In genomic region chr6:41970436-41970846, GRCh38 we compare ENCODE assay signal across 8 cellular contexts. TPM values are rescaled to one million over a fixed set of nuclear protein-coding genes. Genes with fewer than 3 reads are reported as not detected.
A peak's percentile ranks its signal among the peaks of the same experiment; 100 is the strongest.
DNase-seq lines count a peak whose midpoint lies in the region; ATAC-seq and TF ChIP-seq lines count a peak whose summit lies in the region.

No MANE protein-coding gene starts in this region.

- intact Hi-C loops in IMR-90 (cut with micrococcal nuclease): no loop called here
- intact Hi-C loops in activated CD8-positive, alpha-beta T cell treated with anti-CD3 and anti-CD28 coated beads for 36 hours (cut with micrococcal nuclease): no loop called here
- intact Hi-C loops in right cardiac atrium (cut with DNase I): no loop called here

- H2BK20ac ChIP-seq in IMR-90 (ENCODE audit: low read depth, low read length): peak overlapping the region; percentile 88

- peaks cover 12% of the 10 kb centered on the region for H3K9me1 ChIP-seq in IMR-90 (ENCODE audit: insufficient read depth, low read length)

- CTCF ChIA-PET in IMR-90 (lab: Yijun Ruan, JAX): no interaction called here
- CTCF ChIA-PET in activated CD8-positive, alpha-beta T cell treated with anti-CD3 and anti-CD28 coated beads for 36 hours (lab: Charles Lee): interaction anchor here (0.7 kb wide), 1 partner anchor 10 kb away, joined by 3 read pairs; no protein-coding TSS in a partner anchor

- peak overlapping the region; percentile 95 for H3K27ac Mint-ChIP-seq in activated CD8-positive, alpha-beta T cell treated with anti-CD3 and anti-CD28 coated beads for 36 hours

- BruUV-seq in IMR-90 (replicated peaks; lab: Mats Ljungman, UMichigan): no TSS peak

- peak overlapping the region; percentile 9 for H3K4me2 ChIP-seq in IMR-90 (ENCODE audit: low read depth, low read length)

- H3K23ac ChIP-seq in IMR-90 (ENCODE audit: low read depth, low read length): peak overlapping the region; percentile 50; the same call in 1 of the 2 replicates

- peaks cover 12% of the 10 kb centered on the region for H3K4me1 ChIP-seq in IMR-90 (ENCODE audit: control insufficient read depth, insufficient read depth, low read length)
- H3K4me1 ChIP-seq in right cardiac atrium (ENCODE audit: control insufficient read depth, insufficient read depth, low read length): no peaks in the 10 kb centered on the region

- peak; percentile 38 for DNase-seq in IMR-90
- DNase-seq in activated CD8-positive, alpha-beta T cell treated with anti-CD3 and anti-CD28 coated beads for 36 hours: peak; percentile 80
- peak in 2 of 3 donors; percentile 51 to 58 for DNase-seq in right cardiac atrium
- DNase-seq in stimulated activated CD8-positive, alpha-beta memory T cell treated with anti-CD3 and anti-CD28 coated beads, Interleukin-12 subunit alpha, Interleukin-12 subunit beta, amount 100 ng/mL, for 4 hours (ENCODE audit: low read depth): peak; percentile 21
- no peak for DNase-seq in NCI-H1105 (lab: John Stamatoyannopoulos, UW)

- no CpG with 5 or more reads among the region's 4 CpGs for WGBS in IMR-90 (ENCODE audit: extremely low coverage in 2 of 2, insufficient read length in 1 of 2), 2 experiments
- 45% methylated on average over 4 of the region's 4 CpGs for WGBS in right cardiac atrium

- ATAC-seq in IMR-90 (ENCODE audit: low read depth): peak; percentile 10; the same call in 1 of the 2 replicates
- peak; percentile 78 for ATAC-seq in activated CD8-positive, alpha-beta T cell treated with anti-CD3 and anti-CD28 coated beads for 36 hours
- ATAC-seq in right cardiac atrium: peak; percentile 57 to 77
- ATAC-seq in GM21390 (IDR thresholded peaks at IDR 0.05; ENCODE audit: unreplicated experiment): no peak
- ATAC-seq in HG03521 (IDR thresholded peaks at IDR 0.05; ENCODE audit: unreplicated experiment): no peak
- ATAC-seq in GM19351 (IDR thresholded peaks at IDR 0.05; ENCODE audit: unreplicated experiment): no peak

- peak overlapping the region; percentile 62 for H2BK5ac ChIP-seq in IMR-90 (ENCODE audit: low read depth, low read length, poor library complexity, severe bottlenecking)

- H3K27ac ChIP-seq in IMR-90 (ENCODE audit: insufficient read depth, low read length) (peak overlapping the region; percentile 73), right cardiac atrium (ENCODE audit: low read length) (no peak overlapping the region)

- dilution Hi-C loops in IMR-90 (cut with HindIII; ENCODE audit: low sequenced_read_pairs, unreplicated experiment): no loop called here

- H3K9me3 Mint-ChIP-seq in activated CD8-positive, alpha-beta T cell treated with anti-CD3 and anti-CD28 coated beads for 36 hours: no peaks in the 10 kb centered on the region

- H2BK120ac ChIP-seq in IMR-90 (ENCODE audit: low read depth, low read length): peak overlapping the region; percentile 85

- H4K5ac ChIP-seq in IMR-90 (ENCODE audit: low read depth, low read length): peak overlapping the region; percentile 67

- H3K27me3 ChIP-seq in IMR-90 (ENCODE audit: control insufficient read depth, insufficient read depth, low read length) (no peaks in the 10 kb centered on the region), right cardiac atrium (ENCODE audit: control insufficient read depth, insufficient read depth) (no peaks in the 10 kb centered on the region)

- H3K27me3 Mint-ChIP-seq in activated CD8-positive, alpha-beta T cell treated with anti-CD3 and anti-CD28 coated beads for 36 hours: no peaks in the 10 kb centered on the region

- no peak for TF ChIP-seq POLR2A in IMR-90 (IDR thresholded peaks at IDR 0.05; ENCODE audit: low read depth, low read length)

- in situ Hi-C loops in IMR-90 (cut with MboI; ENCODE audit: low sequenced_read_pairs): no loop called here

- H3K4me3 ChIP-seq in IMR-90 (ENCODE audit: insufficient read depth, low read depth, low read length) (no peak overlapping the region), right cardiac atrium (ENCODE audit: low read length) (no peak overlapping the region)

- no peaks in the 10 kb centered on the region for H3K36me3 ChIP-seq in IMR-90 (ENCODE audit: control insufficient read depth, insufficient read depth, low read length)

- H3K9me3 ChIP-seq in IMR-90 (ENCODE audit: control insufficient read depth, insufficient read depth, low read length): no peaks in the 10 kb centered on the region
- no peaks in the 10 kb centered on the region for H3K9me3 ChIP-seq in right cardiac atrium (ENCODE audit: control insufficient read depth, low read length)

- H3K9ac ChIP-seq in IMR-90 (ENCODE audit: low read depth, low read length): no peak overlapping the region

- H3K4ac ChIP-seq in IMR-90 (ENCODE audit: low read depth, low read length): peak overlapping the region; percentile 92

- no peak for TF ChIP-seq RAD21 in IMR-90 (IDR thresholded peaks at IDR 0.05; ENCODE audit: low read length)

- peak overlapping the region; percentile 80 for H3K14ac ChIP-seq in IMR-90 (replicated peaks; ENCODE audit: low read depth, low read length)

- H4K8ac ChIP-seq in IMR-90 (ENCODE audit: low read depth in 2 of 2, low read length in 2 of 2): peak overlapping the region; percentile 2 to 91

- peak overlapping the region; percentile 61; the same call in 1 of the 2 replicates for H2AK5ac ChIP-seq in IMR-90 (ENCODE audit: low read depth, low read length)

- peak overlapping the region; percentile 77 for H3K18ac ChIP-seq in IMR-90 (ENCODE audit: low read depth, low read length)

- peak overlapping the region; percentile 37 for H4K91ac ChIP-seq in IMR-90 (ENCODE audit: insufficient read depth, low read depth, low read length)

- H2AK9ac ChIP-seq in IMR-90 (replicated peaks; ENCODE audit: low read depth, low read length, poor library complexity): peak overlapping the region; percentile 31

- peaks cover 82% of the 10 kb centered on the region for H3K4me1 Mint-ChIP-seq in activated CD8-positive, alpha-beta T cell treated with anti-CD3 and anti-CD28 coated beads for 36 hours (ENCODE audit: low read depth)

- no peak overlapping the region for H3K56ac ChIP-seq in IMR-90 (ENCODE audit: extremely low read depth, insufficient read depth, low read length)

- no peaks in the 10 kb centered on the region for H3K79me1 ChIP-seq in IMR-90 (ENCODE audit: low read depth in 1 of 2, low read length in 2 of 2)

- peaks cover 16% of the 10 kb centered on the region for H3K36me3 Mint-ChIP-seq in activated CD8-positive, alpha-beta T cell treated with anti-CD3 and anti-CD28 coated beads for 36 hours (ENCODE audit: low read depth)

- H3K4me3 Mint-ChIP-seq in activated CD8-positive, alpha-beta T cell treated with anti-CD3 and anti-CD28 coated beads for 36 hours: peak overlapping the region; percentile 22

- TF ChIP-seq CTCF in IMR-90 (conservative IDR thresholded peaks at IDR 0.05; ENCODE audit: low read depth, low read length): no peak
- no peak for TF ChIP-seq CTCF in activated CD8-positive, alpha-beta T cell treated with anti-CD3 and anti-CD28 coated beads for 36 hours (IDR thresholded peaks at IDR 0.05)

- H2BK15ac ChIP-seq in IMR-90 (ENCODE audit: low read depth, low read length): peak overlapping the region; percentile 11; the same call in 1 of the 3 replicates

- peak overlapping the region; percentile 87 for H2AFZ ChIP-seq in IMR-90 (replicated peaks; ENCODE audit: low read length, poor library complexity)

- no peaks in the 10 kb centered on the region for H4K20me1 ChIP-seq in IMR-90 (ENCODE audit: insufficient read depth, low read length)

- POLR2A ChIA-PET in IMR-90 (lab: Charles Lee; ENCODE audit: unreplicated experiment): no interaction called here
- POLR2A ChIA-PET in activated CD8-positive, alpha-beta T cell treated with anti-CD3 and anti-CD28 coated beads for 36 hours (lab: Charles Lee): no interaction called here

TF ChIP-seq in IMR-90, 13 proteins besides CTCF, POLR2A, EP300 and RAD21:
- TF ChIP-seq MAZ (IDR thresholded peaks at IDR 0.05; ENCODE audit: borderline replicate concordance, low read depth, low read length) (no peak), CHD1 (IDR thresholded peaks at IDR 0.05; ENCODE audit: low read depth, low read length) (no peak), BHLHE40 (IDR thresholded peaks at IDR 0.05; ENCODE audit: low read depth, low read length) (no peak), RFX5 (IDR thresholded peaks at IDR 0.05; ENCODE audit: low read depth, low read length) (no peak), CEBPB (IDR thresholded peaks at IDR 0.05; ENCODE audit: low read depth, low read length) (peak; percentile 68; the same call in 1 of the 2 replicates), USF2 (IDR thresholded peaks at IDR 0.05; ENCODE audit: low read depth, low read length) (no peak)

RNA-seq across cellular contexts. Expression of gene CCND3, which starts 28.8 kb away (rescaled TPM):
- 19.2 and 19.4 TPM in 2 replicates for total RNA-seq in IMR-90 (2012; rRNA removed)
- 61.9 and 63.8 TPM in 2 replicates for polyA plus RNA-seq in IMR-90 (2012; rRNA removed)
- 61.9 and 75.8 TPM in 2 replicates for polyA plus RNA-seq in IMR-90 (2012; cell fraction: cytosol; rRNA removed)
- 36.5 and 73.0 TPM in 2 replicates for polyA plus RNA-seq in IMR-90 (2012; cell fraction: nucleus; rRNA removed; ENCODE audit: low replicate concordance)
- 100 to 1,000 TPM; 457 to 459 TPM for total RNA-seq in activated CD8-positive, alpha-beta T cell treated with anti-CD3 and anti-CD28 coated beads for 36 hours
- 10 to 100 TPM; 52.2 to 62.5 (median 56.6) TPM for total RNA-seq in right cardiac atrium
- polyA plus RNA-seq in right cardiac atrium: 72.1 TPM

RNA-seq across cellular contexts. Expression of gene BYSL, which starts 49.1 kb away (rescaled TPM):
- total RNA-seq in IMR-90 (2012; rRNA removed) (25.3 and 26.7 TPM in 2 replicates), right cardiac atrium (10 to 100 TPM in 2 of 4 donors, 1 to 10 TPM in 2; 7.4 to 12.4 (median 9.5) TPM)
- polyA plus RNA-seq in IMR-90 (2012; rRNA removed) (35.5 and 36.3 TPM in 2 replicates), right cardiac atrium (6.5 TPM)
- 23.5 and 24.9 TPM in 2 replicates for polyA plus RNA-seq in IMR-90 (2012; cell fraction: cytosol; rRNA removed)
- 29.1 and 39.6 TPM in 2 replicates for polyA plus RNA-seq in IMR-90 (2012; cell fraction: nucleus; rRNA removed; ENCODE audit: low replicate concordance)
- total RNA-seq in activated CD8-positive, alpha-beta T cell treated with anti-CD3 and anti-CD28 coated beads for 36 hours: 10 to 100 TPM; 56.4 to 59.5 TPM

RNA-seq across cellular contexts. Expression of gene MED20, which starts 49.5 kb away (rescaled TPM):
- total RNA-seq in IMR-90 (2012; rRNA removed) (35.6 and 38.2 TPM in 2 replicates), right cardiac atrium (10 to 100 TPM; 12.6 to 16.0 (median 14.1) TPM)
- polyA plus RNA-seq in IMR-90 (2012; rRNA removed) (22.0 and 24.8 TPM in 2 replicates), right cardiac atrium (9.4 TPM)
- 16.4 and 20.3 TPM in 2 replicates for polyA plus RNA-seq in IMR-90 (2012; cell fraction: cytosol; rRNA removed)
- 14.3 and 22.5 TPM in 2 replicates for polyA plus RNA-seq in IMR-90 (2012; cell fraction: nucleus; rRNA removed; ENCODE audit: low replicate concordance)
- total RNA-seq in activated CD8-positive, alpha-beta T cell treated with anti-CD3 and anti-CD28 coated beads for 36 hours: 10 to 100 TPM; 23.4 to 28.0 TPM

Comparison
In these comparisons a context has a peak if more than half of its experiments do, and no peak if none do; other contexts are left out.
1. ATAC-seq: peak in IMR-90 (single experiment), activated CD8-positive, alpha-beta T cell treated with anti-CD3 and anti-CD28 coated beads for 36 hours (single experiment) and right cardiac atrium (2 of 2); none in GM21390 (single experiment), HG03521 (single experiment) and GM19351 (single experiment).
2. RNA of gene CCND3, which starts 28.8 kb away (total RNA-seq): 457 to 459 TPM in activated CD8-positive, alpha-beta T cell treated with anti-CD3 and anti-CD28 coated beads for 36 hours; 52.2 to 62.5 TPM in right cardiac atrium and 19.2 to 19.4 TPM in IMR-90; every median in the first group is over 4 times any median in the second.